Comparison of ENCODE assay signal across 1 cellular context in the genomic region with DNA sequence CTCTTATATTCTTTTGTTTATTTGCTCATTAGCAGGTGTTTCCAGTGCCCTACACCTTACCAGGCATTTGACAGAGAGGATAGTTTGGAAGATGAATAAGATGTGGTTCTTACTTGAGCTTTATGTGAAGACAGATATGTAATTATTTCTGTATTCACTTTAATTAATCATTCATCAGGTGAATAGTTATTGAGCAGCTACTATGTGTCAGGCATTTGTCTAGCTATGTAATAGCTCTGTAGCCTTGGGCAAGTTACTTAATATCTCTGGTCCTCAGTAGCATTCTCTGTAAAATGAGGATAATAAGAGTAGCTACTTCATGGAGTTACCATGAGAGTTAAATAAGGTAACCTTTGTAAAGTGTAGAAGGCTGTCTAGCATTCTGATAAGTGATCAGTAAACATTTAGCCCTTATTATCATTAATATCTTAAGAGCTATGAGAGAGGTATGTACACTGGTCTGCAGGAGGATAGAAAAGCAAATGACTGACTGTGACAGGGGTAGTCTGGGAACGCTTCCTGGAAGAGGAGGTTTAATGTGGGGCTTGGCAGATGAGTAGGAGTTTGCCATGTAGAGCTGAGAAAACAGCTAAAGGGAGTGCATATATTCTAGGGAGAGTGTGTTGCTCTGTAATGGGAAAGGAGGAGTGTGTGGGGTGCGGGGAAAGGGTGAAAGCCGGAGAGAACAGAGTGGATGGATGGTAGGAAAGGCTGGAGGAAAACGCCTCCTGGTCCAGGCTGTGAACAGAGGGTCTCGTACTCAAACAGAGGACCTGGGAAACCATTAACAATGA.
TF ChIP-seq lines count a peak whose summit lies in the region.

No MANE protein-coding gene starts in this region.

TF ChIP-seq in HEK293, 187 proteins besides CTCF, POLR2A, EP300 and RAD21 (continued from another document):
- peak; percentile 35; the same call in 1 of the 2 replicates for TF ChIP-seq ZNF580 (tag by site-specific recombination; IDR thresholded peaks at IDR 0.05)
- TF ChIP-seq, protein P1, sequence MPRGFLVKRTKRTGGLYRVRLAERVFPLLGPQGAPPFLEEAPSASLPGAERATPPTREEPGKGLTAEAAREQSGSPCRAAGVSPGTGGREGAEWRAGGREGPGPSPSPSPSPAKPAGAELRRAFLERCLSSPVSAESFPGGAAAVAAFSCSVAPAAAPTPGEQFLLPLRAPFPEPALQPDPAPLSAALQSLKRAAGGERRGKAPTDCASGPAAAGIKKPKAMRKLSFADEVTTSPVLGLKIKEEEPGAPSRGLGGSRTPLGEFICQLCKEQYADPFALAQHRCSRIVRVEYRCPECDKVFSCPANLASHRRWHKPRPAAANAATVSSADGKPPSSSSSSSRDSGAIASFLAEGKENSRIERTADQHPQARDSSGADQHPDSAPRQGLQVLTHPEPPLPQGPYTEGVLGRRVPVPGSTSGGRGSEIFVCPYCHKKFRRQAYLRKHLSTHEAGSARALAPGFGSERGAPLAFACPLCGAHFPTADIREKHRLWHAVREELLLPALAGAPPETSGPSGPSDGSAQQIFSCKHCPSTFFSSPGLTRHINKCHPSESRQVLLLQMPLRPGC (tag by site-specific recombination; IDR thresholded peaks at IDR 0.05) = no peak
- TF ChIP-seq PRDM1 (tag by site-specific recombination; IDR thresholded peaks at IDR 0.05) = peak; percentile 68
- TF ChIP-seq ZNF10 (tag by site-specific recombination; IDR thresholded peaks at IDR 0.05) = no peak
- no peak for TF ChIP-seq ZNF174 (tag by site-specific recombination; IDR thresholded peaks at IDR 0.05)
- TF ChIP-seq ZNF664 (tag by site-specific recombination; IDR thresholded peaks at IDR 0.05) = 0 out of 2 replicates have a peak, but pooled peaks have one; percentile 26
- TF ChIP-seq, protein P2, sequence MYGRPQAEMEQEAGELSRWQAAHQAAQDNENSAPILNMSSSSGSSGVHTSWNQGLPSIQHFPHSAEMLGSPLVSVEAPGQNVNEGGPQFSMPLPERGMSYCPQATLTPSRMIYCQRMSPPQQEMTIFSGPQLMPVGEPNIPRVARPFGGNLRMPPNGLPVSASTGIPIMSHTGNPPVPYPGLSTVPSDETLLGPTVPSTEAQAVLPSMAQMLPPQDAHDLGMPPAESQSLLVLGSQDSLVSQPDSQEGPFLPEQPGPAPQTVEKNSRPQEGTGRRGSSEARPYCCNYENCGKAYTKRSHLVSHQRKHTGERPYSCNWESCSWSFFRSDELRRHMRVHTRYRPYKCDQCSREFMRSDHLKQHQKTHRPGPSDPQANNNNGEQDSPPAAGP (tag by site-specific recombination; IDR thresholded peaks at IDR 0.05) = no peak
- no peak for TF ChIP-seq ZNF140 (tag by site-specific recombination; IDR thresholded peaks at IDR 0.05)
- TF ChIP-seq ZNF214 (tag by site-specific recombination; IDR thresholded peaks at IDR 0.05; ENCODE audit: borderline replicate concordance) = no peak
- peak; percentile 98 for TF ChIP-seq ZFP3 (tag by site-specific recombination; IDR thresholded peaks at IDR 0.05; ENCODE audit: low read depth)
- no peak for TF ChIP-seq ZNF792 (tag by site-specific recombination; IDR thresholded peaks at IDR 0.05)
- no peak for TF ChIP-seq ZNF626 (tag by site-specific recombination; IDR thresholded peaks at IDR 0.05)
- TF ChIP-seq ZNF324 (tag by site-specific recombination; IDR thresholded peaks at IDR 0.05) = no peak
- no peak for TF ChIP-seq ZNF600 (tag by site-specific recombination; IDR thresholded peaks at IDR 0.05)
- TF ChIP-seq TRIM28 (IDR thresholded peaks at IDR 0.05; ENCODE audit: borderline replicate concordance, low read length) = no peak
- TF ChIP-seq WT1 (tag by site-specific recombination; IDR thresholded peaks at IDR 0.05) = 0 out of 2 replicates have a peak, but pooled peaks have one; percentile 14
- no peak for TF ChIP-seq ZNF391 (tag by site-specific recombination; IDR thresholded peaks at IDR 0.05; ENCODE audit: borderline replicate concordance, low read depth)
- TF ChIP-seq SP3 (tag by site-specific recombination; IDR thresholded peaks at IDR 0.05) = no peak
TF ChIP-seq in HEK293: peak in this region for 6.
